In the genomic region with DNA sequence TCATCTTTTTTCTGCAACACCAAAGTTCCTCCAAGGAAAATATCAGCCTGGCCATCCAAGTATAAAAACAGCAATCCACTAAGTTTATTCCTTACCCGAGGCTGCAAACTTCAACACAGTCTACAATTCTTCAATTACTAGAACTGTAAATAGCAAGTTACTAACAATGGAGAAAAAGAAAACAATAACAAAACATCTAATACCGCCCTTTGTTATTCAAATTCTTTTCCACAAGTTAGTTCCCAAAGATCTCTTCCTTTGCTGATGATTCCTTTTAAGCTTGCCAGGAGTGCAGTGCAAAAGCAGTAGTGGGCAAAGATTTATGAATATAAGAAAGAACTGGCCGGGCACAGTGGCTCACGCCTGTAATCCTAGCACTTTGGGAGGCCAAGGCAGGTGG, we compare ENCODE assay signal across 25 cellular contexts.
"Had no signal": no experiment of that assay in that cellular context is flagged by ENCODE, and none has a peak within 500 bp of the region (broad histone marks: within the 10 kb centered on the region; RNA-seq: fewer than 3 reads in every experiment).

No MANE protein-coding gene starts in this region.

- H3K9me3 Mint-ChIP-seq: immature natural killer cell; mesothelial cell of epicardium; naive B cell; natural killer cell treated with Interleukin-12 subunit alpha and Interleukin-12 subunit beta and Interleukin-15 and Interleukin-18, amount 100 ng/mL, for 72 hours had no signal

- H3K4me1 ChIP-seq: esophagus muscularis mucosa, prostate gland, right atrium auricular region, thyroid gland, vagina had no signal

- H3K27ac Mint-ChIP-seq: mesothelial cell of epicardium; natural killer cell treated with Interleukin-12 subunit alpha and Interleukin-12 subunit beta and Interleukin-15 and Interleukin-18, amount 100 ng/mL, for 72 hours had no signal

- ATAC-seq: mucosa of descending colon; natural killer cell treated with Interleukin-12 subunit alpha and Interleukin-12 subunit beta and Interleukin-15 and Interleukin-18, amount 100 ng/mL, for 72 hours; sciatic nerve had no signal

- H3K9me3 ChIP-seq: esophagus muscularis mucosa, mucosa of descending colon, prostate gland, right atrium auricular region, stomach, thyroid gland, vagina had no signal

- H3K27me3 Mint-ChIP-seq: naive B cell; natural killer cell treated with Interleukin-12 subunit alpha and Interleukin-12 subunit beta and Interleukin-15 and Interleukin-18, amount 100 ng/mL, for 72 hours had no signal

- H3K4me3 Mint-ChIP-seq: immature natural killer cell; mesothelial cell of epicardium; naive B cell; natural killer cell treated with Interleukin-12 subunit alpha and Interleukin-12 subunit beta and Interleukin-15 and Interleukin-18, amount 100 ng/mL, for 72 hours had no signal

- H3K27me3 ChIP-seq: dorsolateral prefrontal cortex, esophagus muscularis mucosa, right atrium auricular region, stomach, thyroid gland, vagina had no signal

- H3K27ac ChIP-seq: dorsolateral prefrontal cortex, esophagus muscularis mucosa, prostate gland, right atrium auricular region, stomach, thyroid gland, vagina had no signal

- H3K4me3 ChIP-seq: dorsolateral prefrontal cortex, esophagus muscularis mucosa, mucosa of descending colon, prostate gland, right atrium auricular region, smooth muscle cell, stomach, thyroid gland, vagina had no signal

- H3K4me2 ChIP-seq: smooth muscle cell had no signal

- DNase-seq: dorsolateral prefrontal cortex; effector CD4-positive, alpha-beta T cell; foreskin melanocyte; hypothalamus; immature natural killer cell; islet precursor cell; mesenchymal stem cell; mucosa of descending colon; naive B cell; nucleus accumbens; stimulated activated CD4-positive, alpha-beta T cell treated with anti-CD3 and anti-CD28 coated beads, Interleukin-12 subunit alpha, Interleukin-12 subunit beta, amount 100 ng/mL, for 4 hours; stimulated activated CD4-positive, alpha-beta T cell treated with anti-CD3 and anti-CD28 coated beads, Interleukin-1b, Interleukin-23, amount 100 ng/mL, for 48 hours; stimulated activated CD4-positive, alpha-beta T cell treated with anti-CD3 and anti-CD28 coated beads, Interleukin-4, amount 100 ng/mL, for 1 hour; stimulated activated CD8-positive, alpha-beta memory T cell treated with anti-CD3 and anti-CD28 coated beads, Interleukin-4, amount 100 ng/mL, for 48 hours; stimulated activated naive CD4-positive, alpha-beta T cell treated with Interleukin-2 at 50 U/mL for 16 hours; stomach; thyroid gland had no signal

- H3K4me1 Mint-ChIP-seq: immature natural killer cell, naive B cell had no signal

- H3K36me3 ChIP-seq: prostate gland, right atrium auricular region, thyroid gland had no signal
